ENCODE assay signal across 9 cellular contexts in genomic region chr5:79318935-79319614, GRCh38.
A peak's percentile ranks its signal among the peaks of the same experiment; 100 is the strongest.
DNase-seq lines count a peak whose midpoint lies in the region; ATAC-seq and TF ChIP-seq lines count a peak whose summit lies in the region.
"Had no signal": no experiment of that assay in that cellular context is flagged by ENCODE, and none has a peak within 500 bp of the region (broad histone marks: within the 10 kb centered on the region; RNA-seq: fewer than 3 reads in every experiment).

No MANE protein-coding gene starts in this region.

- H3K9me3 ChIP-seq in DND-41 (ENCODE audit: insufficient read depth, low read length, severe bottlenecking) (no peaks in the 10 kb centered on the region), OCI-LY7 (ENCODE audit: low read length) (no peaks in the 10 kb centered on the region)
- H3K9me3 ChIP-seq: adrenal gland had no signal

- no peaks in the 10 kb centered on the region for H3K27me3 ChIP-seq in DND-41 (ENCODE audit: insufficient read depth, low read length, poor library complexity)
- H3K27me3 ChIP-seq: adrenal gland had no signal

- H3K36me3 Mint-ChIP-seq in chondrocyte (ENCODE audit: low read depth), result peaks cover 17% of the 10 kb centered on the region
- H3K36me3 Mint-ChIP-seq in neural crest cell (ENCODE audit: low read depth), result no peaks in the 10 kb centered on the region

- H3K27ac ChIP-seq in DND-41 (ENCODE audit: low read length) (no peak overlapping the region), OCI-LY7 (ENCODE audit: low read depth, low read length, poor library complexity, severe bottlenecking) (no peak overlapping the region)
- H3K27ac ChIP-seq: adrenal gland had no signal

- H3K4me3 Mint-ChIP-seq in chondrocyte (ENCODE audit: unreplicated experiment) (no peak overlapping the region), neural crest cell (no peak overlapping the region)
- H3K4me3 Mint-ChIP-seq: activated B cell treated with CpG ODN at 0.5 μM for 24 hours had no signal

- H3K27ac Mint-ChIP-seq in chondrocyte (ENCODE audit: unreplicated experiment) (peak overlapping the region; percentile 90), neural crest cell (ENCODE audit: unreplicated experiment) (peak overlapping the region; percentile 55)
- H3K27ac Mint-ChIP-seq: activated B cell treated with CpG ODN at 0.5 μM for 24 hours had no signal

- ATAC-seq in DND-41 (ENCODE audit: insufficient read depth, low read depth) (peak; percentile 66), HG02852 (IDR thresholded peaks at IDR 0.05; ENCODE audit: unreplicated experiment) (no peak)

- H3K9me2 ChIP-seq in OCI-LY7 (ENCODE audit: insufficient read depth, low read length), result no peaks in the 10 kb centered on the region

- H3K4me2 ChIP-seq in DND-41 (ENCODE audit: insufficient read depth, low read length) (no peak overlapping the region), OCI-LY7 (ENCODE audit: low read length) (no peak overlapping the region)

- DNase-seq in DND-41, result peak; percentile 7
- DNase-seq in LHCN-M2 (ENCODE audit: low read depth), result peak; percentile 94
- DNase-seq in chondrocyte (ENCODE audit: low spot score), result no peak
- DNase-seq in neural crest cell (ENCODE audit: low read depth, low spot score), result no peak
- no peak for DNase-seq in OCI-LY7 (ENCODE audit: low spot score)
- DNase-seq in activated CD4-positive, alpha-beta T cell treated with anti-CD3 and anti-CD28 coated beads for 4 hours, result no peak
- DNase-seq: activated B cell treated with CpG ODN at 0.5 μM for 24 hours, adrenal gland had no signal

- intact Hi-C loops in OCI-LY7 (cut with micrococcal nuclease; ENCODE audit: unreplicated experiment), result no loop called here

- H3K4me3 ChIP-seq in DND-41 (ENCODE audit: low read depth in 1 of 2, low read length in 2 of 2), result no peak overlapping the region
- no peak overlapping the region for H3K4me3 ChIP-seq in OCI-LY7 (ENCODE audit: low read depth, low read length, poor library complexity, severe bottlenecking)
- H3K4me3 ChIP-seq: adrenal gland had no signal

- no peak for TF ChIP-seq CTCF in DND-41 (IDR thresholded peaks at IDR 0.05; ENCODE audit: borderline replicate concordance, extremely low read depth, low read length, poor library complexity, severe bottlenecking)
- no peak for TF ChIP-seq CTCF in chondrocyte (IDR thresholded peaks at IDR 0.05)
- TF ChIP-seq CTCF in neural crest cell (conservative IDR thresholded peaks at IDR 0.05), result no peak
- no peak for TF ChIP-seq CTCF in OCI-LY7 (conservative IDR thresholded peaks at IDR 0.05; ENCODE audit: low read length)

- H3K27me3 Mint-ChIP-seq in chondrocyte (ENCODE audit: low read depth), result no peaks in the 10 kb centered on the region
- H3K27me3 Mint-ChIP-seq in neural crest cell (ENCODE audit: low read depth), result no peaks in the 10 kb centered on the region
- H3K27me3 Mint-ChIP-seq: activated B cell treated with CpG ODN at 0.5 μM for 24 hours had no signal

- no peak overlapping the region for H3K9ac ChIP-seq in DND-41 (ENCODE audit: low read depth, low read length)

- no peaks in the 10 kb centered on the region for H3K4me1 ChIP-seq in DND-41 (ENCODE audit: insufficient read depth, low read length)
- no peaks in the 10 kb centered on the region for H3K4me1 ChIP-seq in OCI-LY7 (ENCODE audit: insufficient read depth, low read length, poor library complexity, severe bottlenecking)
- H3K4me1 ChIP-seq: adrenal gland had no signal

- H2AFZ ChIP-seq in DND-41 (ENCODE audit: low read depth, low read length) (no peak overlapping the region), OCI-LY7 (ENCODE audit: low read length) (no peak overlapping the region)

- H3K4me1 Mint-ChIP-seq in chondrocyte (ENCODE audit: low read depth), result peaks cover 8% of the 10 kb centered on the region
- H3K4me1 Mint-ChIP-seq in neural crest cell, result no peaks in the 10 kb centered on the region
- H3K4me1 Mint-ChIP-seq: activated B cell treated with CpG ODN at 0.5 μM for 24 hours had no signal

- BruUV-seq in OCI-LY7 (replicated peaks; lab: Mats Ljungman, UMichigan), result no TSS peak

- POLR2A ChIA-PET in OCI-LY7 (lab: Charles Lee), result interaction anchor here (0.6 to 0.9 kb wide), 5 partner anchors 12 to 570 kb away, joined by 3 to 5 read pairs (median 4); no protein-coding TSS in a partner anchor

- H3K36me3 ChIP-seq in DND-41 (ENCODE audit: insufficient read depth, low read length), result peaks cover 27% of the 10 kb centered on the region
- peaks cover 27% of the 10 kb centered on the region for H3K36me3 ChIP-seq in OCI-LY7 (ENCODE audit: insufficient read depth, low read length)

- H3K79me2 ChIP-seq in DND-41 (ENCODE audit: insufficient read depth, low read length) (no peaks in the 10 kb centered on the region), OCI-LY7 (ENCODE audit: insufficient read depth, low read depth, low read length) (no peaks in the 10 kb centered on the region)

- H4K20me1 ChIP-seq in DND-41 (ENCODE audit: insufficient read depth, low read length) (no peaks in the 10 kb centered on the region), OCI-LY7 (ENCODE audit: insufficient read depth, low read length) (no peaks in the 10 kb centered on the region)

- CTCF ChIA-PET in OCI-LY7 (lab: Charles Lee; ENCODE audit: unreplicated experiment), result no interaction called here

- no peaks in the 10 kb centered on the region for H3K9me3 Mint-ChIP-seq in chondrocyte (ENCODE audit: low read depth)
- H3K9me3 Mint-ChIP-seq in neural crest cell, result no peaks in the 10 kb centered on the region
- H3K9me3 Mint-ChIP-seq: activated B cell treated with CpG ODN at 0.5 μM for 24 hours had no signal

Comparison
In these comparisons a context has a peak if more than half of its experiments do, and no peak if none do; other contexts are left out.
1. DNase-seq: peak in DND-41 (single experiment) and LHCN-M2 (single experiment); none in chondrocyte (single experiment), neural crest cell (single experiment), OCI-LY7 (single experiment) and activated CD4-positive, alpha-beta T cell treated with anti-CD3 and anti-CD28 coated beads for 4 hours (0 of 2).